Comparison of ENCODE assay signal across 12 cellular contexts in the genomic region with DNA sequence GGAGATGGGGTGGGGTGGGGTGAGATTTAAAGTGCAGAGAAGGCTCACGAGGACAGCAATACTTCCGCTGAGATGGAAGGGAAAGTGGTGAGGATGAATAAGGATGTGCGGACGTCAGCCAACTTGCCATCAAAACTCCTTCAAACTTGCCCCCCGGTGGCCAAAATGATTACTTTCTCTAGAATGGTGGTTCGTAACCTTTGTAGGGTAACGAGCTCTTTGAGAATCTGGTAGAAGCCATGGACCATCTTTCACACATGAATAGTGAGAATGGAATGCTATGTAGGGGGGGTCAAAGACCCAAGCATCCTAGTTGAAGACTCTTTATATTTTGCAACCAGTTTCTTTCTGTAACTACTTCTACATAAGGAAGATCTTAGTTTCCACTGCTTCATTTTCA.
DNase-seq lines count a peak whose midpoint lies in the region; ATAC-seq and TF ChIP-seq lines count a peak whose summit lies in the region.
"Had no signal": no experiment of that assay in that cellular context is flagged by ENCODE, and none has a peak within 500 bp of the region (broad histone marks: within the 10 kb centered on the region; RNA-seq: fewer than 3 reads in every experiment).

No MANE protein-coding gene starts in this region.

- DNase-seq in GM23248 (peak; percentile 42), PC-3 (peak; percentile 65), fibroblast of gingiva (ENCODE audit: low read depth) (peak; percentile 5), renal cortical epithelial cell (ENCODE audit: low read depth) (peak; percentile 16), heart left ventricle (no peak), uterus (no peak)
- DNase-seq: activated naive CD8-positive, alpha-beta T cell treated with anti-CD3 and anti-CD28 coated beads, Interleukin-2, amount 10 ng/mL, durations not matched to agents 7 days and 5 days; foreskin melanocyte; NCI-H1048; stimulated activated CD4-positive, alpha-beta T cell treated with anti-CD3 and anti-CD28 coated beads, Interleukin-2, amount 100 ng/mL, for 24 hours had no signal

- POLR2A ChIA-PET in PC-3 (lab: Charles Lee; ENCODE audit: unreplicated experiment) = no interaction called here

- intact Hi-C loops in PC-3 (cut with micrococcal nuclease) = no loop called here
- intact Hi-C loops in heart left ventricle (cut with DNase I) = no loop called here
- intact Hi-C loops in uterus (cut with DNase I; ENCODE audit: low total_unique reads) = no loop called here

- H4K20me1 ChIP-seq in GM23248 (ENCODE audit: insufficient read depth) (no peaks in the 10 kb centered on the region), PC-3 (ENCODE audit: low read length) (no peaks in the 10 kb centered on the region)

- H3K9ac ChIP-seq in GM23248 (no peak overlapping the region), PC-3 (ENCODE audit: low read length) (no peak overlapping the region)

- in situ Hi-C loops in GM23248 (cut with MboI) = no loop called here

- WGBS in GM23248 (ENCODE audit: low coverage in 1 of 2, low lambda C conversion rate in 2 of 2, missing lambda C conversion rate in 2 of 2), 2 experiments = 79 to 85% methylated on average over 7 of the region's 7 CpGs
- 50 to 80% (median 67%) methylated on average over 7 of the region's 7 CpGs for WGBS in heart left ventricle, 4 donors

- BruUV-seq in PC-3 (replicated peaks; lab: Mats Ljungman, UMichigan) = no TSS peak

- TF ChIP-seq POLR2A in heart left ventricle (IDR thresholded peaks at IDR 0.05) (no peak), uterus (IDR thresholded peaks at IDR 0.05) (no peak)

- CTCF ChIA-PET in PC-3 (lab: Charles Lee) = interaction anchor here (1.0 kb wide), 3 partner anchors 62 to 103 kb away, joined by 3 to 5 read pairs (median 4); no protein-coding TSS in a partner anchor

- H3K27ac ChIP-seq in GM23248 (no peak overlapping the region), PC-3 (ENCODE audit: low read length) (no peak overlapping the region), heart left ventricle (no peak overlapping the region), uterus (no peak overlapping the region)

- H3K4me1 ChIP-seq in GM23248 (ENCODE audit: insufficient read depth) (no peaks in the 10 kb centered on the region), PC-3 (ENCODE audit: insufficient read depth, low read length) (no peaks in the 10 kb centered on the region), heart left ventricle (no peaks in the 10 kb centered on the region), uterus (no peaks in the 10 kb centered on the region)

- H3F3A ChIP-seq in GM23248 (ENCODE audit: insufficient read depth) (no peaks in the 10 kb centered on the region), PC-3 (ENCODE audit: low read length, unreplicated experiment) (no peaks in the 10 kb centered on the region)

- H3K4me2 ChIP-seq in GM23248 (ENCODE audit: unreplicated experiment) (no peak overlapping the region), PC-3 (ENCODE audit: low read length) (no peak overlapping the region)

- peak; percentile 59 for ATAC-seq in PC-3
- no peak for ATAC-seq in heart left ventricle
- ATAC-seq in HG03108 (IDR thresholded peaks at IDR 0.05; ENCODE audit: unreplicated experiment) = no peak
- ATAC-seq: activated CD4-positive, CD25-positive, alpha-beta regulatory T cell treated with anti-CD3 and anti-CD28 coated beads, Interleukin-2, amount 50 U/mL, for 24 hours had no signal

- H3K4me3 ChIP-seq in GM23248 (no peak overlapping the region), PC-3 (ENCODE audit: low read length) (no peak overlapping the region), heart left ventricle (no peak overlapping the region), uterus (no peak overlapping the region)

- H3K27me3 ChIP-seq in GM23248 (replicated peaks; ENCODE audit: insufficient read depth) = no peaks in the 10 kb centered on the region
- no peaks in the 10 kb centered on the region for H3K27me3 ChIP-seq in PC-3 (ENCODE audit: low read length)
- H3K27me3 ChIP-seq in heart left ventricle = no peaks in the 10 kb centered on the region
- no peaks in the 10 kb centered on the region for H3K27me3 ChIP-seq in uterus

- H3K9me3 ChIP-seq in GM23248 (ENCODE audit: low read depth) (no peaks in the 10 kb centered on the region), PC-3 (ENCODE audit: low read length) (peaks cover 8% of the 10 kb centered on the region; the same call in 1 of the 2 replicates), heart left ventricle (peaks cover 0 to 23% (median 10%) of the 10 kb centered on the region in 12 donors), uterus (no peaks in the 10 kb centered on the region)

- H3K36me3 ChIP-seq in GM23248 (ENCODE audit: low read depth) (no peaks in the 10 kb centered on the region), PC-3 (ENCODE audit: low read depth, low read length) (no peaks in the 10 kb centered on the region; the same call in 1 of the 2 replicates), heart left ventricle (no peaks in the 10 kb centered on the region), uterus (no peaks in the 10 kb centered on the region)

- H2AFZ ChIP-seq in GM23248 (no peak overlapping the region), PC-3 (ENCODE audit: low read length) (no peak overlapping the region)

- TF ChIP-seq CTCF in PC-3 (conservative IDR thresholded peaks at IDR 0.05; ENCODE audit: low read depth, low read length) (peak; percentile 62), heart left ventricle (IDR thresholded peaks at IDR 0.05) (peak in 3 of 12 donors; percentile 5 to 9 (median 6)), uterus (IDR thresholded peaks at IDR 0.05) (no peak)

- H3K79me2 ChIP-seq in GM23248 (ENCODE audit: insufficient read depth) (no peaks in the 10 kb centered on the region), PC-3 (ENCODE audit: low read length) (no peaks in the 10 kb centered on the region)

- H3K9me2 ChIP-seq in GM23248 (ENCODE audit: insufficient read depth) = no peaks in the 10 kb centered on the region
- H3K9me2 ChIP-seq in PC-3 (replicated peaks; ENCODE audit: low read length) = no peaks in the 10 kb centered on the region

Comparison
In these comparisons a context has a peak if more than half of its experiments do, and no peak if none do; other contexts are left out.
1. DNase-seq: peak in GM23248 (single experiment), PC-3 (single experiment), fibroblast of gingiva (single experiment) and renal cortical epithelial cell (single experiment); none in heart left ventricle (0 of 5) and uterus (0 of 2).